8 cellular contexts compared by ENCODE assay signal in genomic region chr5:177429248-177430045, GRCh38.
DNase-seq lines count a peak whose midpoint lies in the region; ATAC-seq lines count a peak whose summit lies in the region.

No MANE protein-coding gene starts in this region.

- DNase-seq in KG1 (lab: John Stamatoyannopoulos, UW) (peak; percentile 51), germinal center (ENCODE audit: low spot score) (peak; percentile 69), NCI-H1694 (lab: John Stamatoyannopoulos, UW) (no peak), NCI-H2196 (lab: John Stamatoyannopoulos, UW; ENCODE audit: unreplicated experiment) (no peak), AG20443 (ENCODE audit: low spot score) (no peak)
- DNase-seq in activated CD4-positive, alpha-beta T cell treated with anti-CD3 and anti-CD28 coated beads, Interleukin-2, amount 50 U/mL, for 24 hours (ENCODE audit: low read depth in 1 of 2, low spot score in 1 of 2) = peak; percentile 63 to 84
- DNase-seq in stimulated activated CD4-positive, alpha-beta T cell treated with anti-CD3 and anti-CD28 coated beads, Interleukin-1b, Interleukin-23, amount 100 ng/mL, for 4 hours (ENCODE audit: low read depth in 2 of 2) = peak; percentile 73 to 86

- ATAC-seq in GM18858 (IDR thresholded peaks at IDR 0.05; ENCODE audit: unreplicated experiment) = no peak

Comparison
In these comparisons a context has a peak if more than half of its experiments do, and no peak if none do; other contexts are left out.
1. DNase-seq: peak in KG1 (single experiment), activated CD4-positive, alpha-beta T cell treated with anti-CD3 and anti-CD28 coated beads, Interleukin-2, amount 50 U/mL, for 24 hours (2 of 2), germinal center (single experiment) and stimulated activated CD4-positive, alpha-beta T cell treated with anti-CD3 and anti-CD28 coated beads, Interleukin-1b, Interleukin-23, amount 100 ng/mL, for 4 hours (2 of 2); none in NCI-H1694 (single experiment), NCI-H2196 (single experiment) and AG20443 (single experiment).